12 cellular contexts compared by ENCODE assay signal in the genomic region with DNA sequence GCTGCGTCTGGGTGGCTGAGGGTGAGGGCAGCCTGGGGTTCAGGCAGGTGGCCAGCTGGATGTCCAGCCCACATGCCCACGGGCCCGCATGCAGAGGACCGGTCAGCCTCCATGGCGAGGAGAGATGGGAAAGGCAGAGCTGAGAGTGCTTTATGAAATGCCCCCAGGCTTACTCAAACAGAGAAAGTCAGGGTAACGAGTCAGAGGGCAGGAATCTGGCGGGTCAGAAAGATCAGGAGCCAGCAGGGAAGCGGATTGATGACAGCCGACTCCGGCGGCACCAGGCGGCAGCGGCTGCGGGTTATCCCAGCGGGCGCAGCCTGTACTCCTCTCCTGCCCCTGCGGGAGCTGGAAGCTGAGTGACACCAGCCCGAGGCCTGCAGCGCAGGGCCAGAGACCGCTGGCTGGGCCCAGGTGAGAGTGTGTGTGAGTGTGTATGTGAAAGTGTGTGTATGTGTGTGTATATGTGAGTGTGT. TPM values are rescaled to one million over a fixed set of nuclear protein-coding genes. Genes with fewer than 3 reads are reported as not detected.
DNase-seq lines count a peak whose midpoint lies in the region; ATAC-seq and TF ChIP-seq lines count a peak whose summit lies in the region.
"Had no signal": no experiment of that assay in that cellular context is flagged by ENCODE, and none has a peak within 500 bp of the region (broad histone marks: within the 10 kb centered on the region; RNA-seq: fewer than 3 reads in every experiment).

No MANE protein-coding gene starts in this region.

- no peaks in the 10 kb centered on the region for H4K20me1 ChIP-seq in neural progenitor cell (ENCODE audit: low read depth)

- H3K36me3 ChIP-seq in neural progenitor cell (no peaks in the 10 kb centered on the region), uterus (no peaks in the 10 kb centered on the region)
- H3K36me3 ChIP-seq: vagina had no signal

- peaks cover 51% of the 10 kb centered on the region for H3K4me1 Mint-ChIP-seq in neural progenitor cell
- H3K4me1 Mint-ChIP-seq: activated T-helper 17 cell treated with anti-CD3 and anti-CD28 coated beads, Interleukin-2, amount 50 U/mL, for 72 hours; natural killer cell had no signal

- H3K27ac ChIP-seq in neural progenitor cell (no peak overlapping the region), uterus (no peak overlapping the region)
- H3K27ac ChIP-seq: vagina had no signal

- peaks cover 8% of the 10 kb centered on the region for H3K27me3 Mint-ChIP-seq in neural progenitor cell (ENCODE audit: insufficient read depth, low read depth)
- H3K27me3 Mint-ChIP-seq: activated T-helper 17 cell treated with anti-CD3 and anti-CD28 coated beads, Interleukin-2, amount 50 U/mL, for 72 hours had no signal

- TF ChIP-seq POLR2A in uterus (IDR thresholded peaks at IDR 0.05): no peak

- no peaks in the 10 kb centered on the region for H3K9me3 ChIP-seq in neural progenitor cell (ENCODE audit: low read depth)
- H3K9me3 ChIP-seq in uterus: no peaks in the 10 kb centered on the region
- H3K9me3 ChIP-seq: vagina had no signal

- H2AFZ ChIP-seq in neural progenitor cell (replicated peaks): no peak overlapping the region

- no peak for ATAC-seq in HG02981 (IDR thresholded peaks at IDR 0.05; ENCODE audit: unreplicated experiment)
- ATAC-seq: activated T-helper 17 cell treated with anti-CD3 and anti-CD28 coated beads, Interleukin-2, amount 50 U/mL, for 72 hours had no signal

- no peak overlapping the region for H3K9ac ChIP-seq in neural progenitor cell

- no peaks in the 10 kb centered on the region for H3F3A ChIP-seq in neural progenitor cell (ENCODE audit: low read depth)

- H3K4me3 Mint-ChIP-seq in neural progenitor cell: no peak overlapping the region
- H3K4me3 Mint-ChIP-seq: activated T-helper 17 cell treated with anti-CD3 and anti-CD28 coated beads, Interleukin-2, amount 50 U/mL, for 72 hours; natural killer cell; T-helper 1 cell treated with Interleukin-12 subunit alpha and Interleukin-12 subunit beta and Interleukin-4 antibody, amounts not matched to agents 30 μg/mL and 1 μg/mL, for 36 hours had no signal

- H3K27me3 ChIP-seq in neural progenitor cell (no peaks in the 10 kb centered on the region), uterus (no peaks in the 10 kb centered on the region)
- H3K27me3 ChIP-seq: vagina had no signal

- intact Hi-C loops in uterus (cut with DNase I; ENCODE audit: low total_unique reads): no loop called here

- DNase-seq in ELR (ENCODE audit: low read depth) (peak; percentile 96), NCI-H226 (peak; percentile 95), dedifferentiated amniotic fluid mesenchymal stem cell (ENCODE audit: extremely low spot score) (peak; percentile 61), neural progenitor cell (ENCODE audit: low spot score) (peak; percentile 76), uterus (no peak), activated T-cell treated with anti-CD3 and anti-CD28 coated beads for 4 hours (no peak)
- no peak for DNase-seq in activated CD8-positive, alpha-beta memory T cell treated with anti-CD3 and anti-CD28 coated beads, Interleukin-2, amount 50 U/mL, for 4 hours
- DNase-seq: natural killer cell had no signal

- peak overlapping the region; percentile 31 for H3K4me2 ChIP-seq in neural progenitor cell

- no peaks in the 10 kb centered on the region for H3K79me2 ChIP-seq in neural progenitor cell (ENCODE audit: low read depth)

- no peaks in the 10 kb centered on the region for H3K36me3 Mint-ChIP-seq in neural progenitor cell
- H3K36me3 Mint-ChIP-seq: natural killer cell had no signal

- H3K4me3 ChIP-seq in neural progenitor cell (no peak overlapping the region), uterus (no peak overlapping the region)
- H3K4me3 ChIP-seq: vagina had no signal

- H3K4me1 ChIP-seq in neural progenitor cell (peaks cover 17% of the 10 kb centered on the region), uterus (no peaks in the 10 kb centered on the region)

- no peak for TF ChIP-seq CTCF in neural progenitor cell (IDR thresholded peaks at IDR 0.05)
- no peak for TF ChIP-seq CTCF in uterus (IDR thresholded peaks at IDR 0.05)

- H3K9me3 Mint-ChIP-seq in neural progenitor cell: no peaks in the 10 kb centered on the region
- H3K9me3 Mint-ChIP-seq: activated T-helper 17 cell treated with anti-CD3 and anti-CD28 coated beads, Interleukin-2, amount 50 U/mL, for 72 hours; natural killer cell; T-helper 1 cell treated with Interleukin-12 subunit alpha and Interleukin-12 subunit beta and Interleukin-4 antibody, amounts not matched to agents 30 μg/mL and 1 μg/mL, for 36 hours had no signal

- no peak overlapping the region for H3K27ac Mint-ChIP-seq in neural progenitor cell
- H3K27ac Mint-ChIP-seq: activated T-helper 17 cell treated with anti-CD3 and anti-CD28 coated beads, Interleukin-2, amount 50 U/mL, for 72 hours; natural killer cell; T-helper 1 cell treated with Interleukin-12 subunit alpha and Interleukin-12 subunit beta and Interleukin-4 antibody, amounts not matched to agents 30 μg/mL and 1 μg/mL, for 36 hours had no signal

RNA-seq across cellular contexts. Expression of a gene that starts 13.4 kb away (rescaled TPM):
- total RNA-seq in neural progenitor cell (ENCODE audit: low replicate concordance): 0.28 and 1.9 TPM in 2 replicates
- under 1 TPM in 1 of 4 donors, not detected in 3; 0.26 TPM for total RNA-seq in uterus
- total RNA-seq: activated T-helper 17 cell treated with anti-CD3 and anti-CD28 coated beads, Interleukin-2, amount 50 U/mL, for 72 hours; natural killer cell; vagina had no signal

RNA-seq across cellular contexts. Expression of a gene that starts 34.0 kb away (rescaled TPM):
- total RNA-seq in neural progenitor cell (ENCODE audit: low replicate concordance): not detected in 2 replicates
- total RNA-seq in uterus: 10 to 100 TPM in 1 of 4 donors, 1 to 10 TPM in 1, under 1 TPM in 1, not detected in 1; 0.51 to 12.6 (median 6.3) TPM
- total RNA-seq: activated T-helper 17 cell treated with anti-CD3 and anti-CD28 coated beads, Interleukin-2, amount 50 U/mL, for 72 hours; natural killer cell had no signal

RNA-seq across cellular contexts. Expression of a gene that starts 52.3 kb away (rescaled TPM):
- 26.4 and 30.4 TPM in 2 replicates for total RNA-seq in neural progenitor cell (ENCODE audit: low replicate concordance)
- total RNA-seq in uterus: 10 to 100 TPM in 3 of 4 donors, 1 to 10 TPM in 1; 4.4 to 28.5 (median 23.1) TPM

Comparison
In these comparisons a context has a peak if more than half of its experiments do, and no peak if none do; other contexts are left out.
1. DNase-seq: peak in ELR (single experiment), NCI-H226 (single experiment), dedifferentiated amniotic fluid mesenchymal stem cell (single experiment) and neural progenitor cell (single experiment); none in uterus (0 of 2), activated CD8-positive, alpha-beta memory T cell treated with anti-CD3 and anti-CD28 coated beads, Interleukin-2, amount 50 U/mL, for 4 hours (single experiment) and activated T-cell treated with anti-CD3 and anti-CD28 coated beads for 4 hours (single experiment).